Comparison of ENCODE assay signal across 23 cellular contexts in the genomic region with DNA sequence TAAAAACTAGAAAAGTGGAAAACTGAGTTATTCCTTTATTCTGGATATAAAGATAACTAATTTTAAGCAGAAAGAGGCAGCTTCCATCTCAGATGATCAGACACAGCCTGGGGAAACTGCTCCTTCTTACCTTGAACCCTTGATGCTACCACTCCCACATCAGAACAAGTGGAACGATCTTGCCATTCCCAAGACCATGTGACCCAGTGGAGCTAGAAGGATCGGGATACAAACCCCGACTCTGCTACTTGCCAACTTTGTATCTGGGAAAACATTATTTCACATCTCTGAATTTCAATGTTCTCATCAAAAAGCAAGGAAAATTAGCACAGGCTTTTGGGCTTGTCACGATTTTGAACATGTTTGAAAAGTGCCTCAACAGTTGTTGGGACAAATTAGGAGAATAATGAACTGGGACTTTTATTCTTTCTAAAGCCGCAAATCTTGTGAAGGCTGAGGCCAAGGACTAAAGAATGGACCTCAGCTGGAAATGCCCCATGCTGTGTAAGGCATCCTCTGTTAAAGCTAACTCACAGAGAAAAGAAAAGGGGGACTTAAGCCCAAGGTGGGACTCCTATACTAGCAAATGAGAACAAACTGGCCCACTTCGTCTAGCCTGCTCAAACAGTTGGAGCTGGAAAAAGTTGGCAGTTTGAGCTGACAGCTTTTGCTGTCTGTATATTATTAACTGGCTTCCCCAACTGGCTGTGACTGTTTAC.
DNase-seq lines count a peak whose midpoint lies in the region; ATAC-seq, FAIRE-seq and TF ChIP-seq lines count a peak whose summit lies in the region.
"Had no signal": no experiment of that assay in that cellular context is flagged by ENCODE, and none has a peak within 500 bp of the region (broad histone marks: within the 10 kb centered on the region; RNA-seq: fewer than 3 reads in every experiment).

No MANE protein-coding gene starts in this region.

- H3K4me1 Mint-ChIP-seq in GM23338 (peaks cover 28% of the 10 kb centered on the region), WTC11 (peaks cover 32% of the 10 kb centered on the region)
- H3K4me1 Mint-ChIP-seq: B cell, CD14-positive monocyte had no signal

- no peak overlapping the region for H2BK120ac ChIP-seq in neuronal stem cell (ENCODE audit: low read depth, low read length)

- H3K23ac ChIP-seq in neuronal stem cell (ENCODE audit: low read depth, low read length, poor library complexity), result no peak overlapping the region

- TF ChIP-seq CTCF in GM23338 (conservative IDR thresholded peaks at IDR 0.05; ENCODE audit: low read depth in 2 of 2) (no peak), WTC11 (IDR thresholded peaks at IDR 0.05) (no peak)

- H3K18ac ChIP-seq in neuronal stem cell (ENCODE audit: low read length), result no peak overlapping the region

- no peak overlapping the region for H2BK12ac ChIP-seq in neuronal stem cell (ENCODE audit: low read length)

- H3K4me3 Mint-ChIP-seq in GM23338, result no peak overlapping the region
- no peak overlapping the region for H3K4me3 Mint-ChIP-seq in WTC11
- H3K4me3 Mint-ChIP-seq: B cell, CD14-positive monocyte, HFFc6 had no signal

- no CpG with 5 or more reads among the region's 6 CpGs for WGBS in iPS DF 6.9 (ENCODE audit: insufficient coverage, insufficient read length)
- WGBS in neuronal stem cell (ENCODE audit: extremely low coverage in 2 of 2, insufficient read length in 2 of 2, insufficient replicate concordance in 1 of 2), 2 donors, result no CpG with 5 or more reads among the region's 6 CpGs

- H2BK5ac ChIP-seq in neuronal stem cell (ENCODE audit: low read length), result no peak overlapping the region

- H4K8ac ChIP-seq in neuronal stem cell (ENCODE audit: low read depth, low read length), result no peak overlapping the region

- no peaks in the 10 kb centered on the region for H3K9me3 ChIP-seq in iPS DF 6.9 (ENCODE audit: control insufficient read depth, insufficient read depth, low read length)
- H3K9me3 ChIP-seq in neuronal stem cell (replicated peaks in 1 of 2; ENCODE audit: control insufficient read depth in 2 of 2, insufficient read depth in 1 of 2, low read depth in 1 of 2, low read length in 2 of 2), result no peaks in the 10 kb centered on the region

- no peak overlapping the region for H2BK15ac ChIP-seq in neuronal stem cell (ENCODE audit: low read length)

- no peak overlapping the region for H3K9ac ChIP-seq in neuronal stem cell (ENCODE audit: low read depth, low read length, poor library complexity)

- H3K9me2 ChIP-seq in GM23338 (ENCODE audit: insufficient read depth), result no peaks in the 10 kb centered on the region

- peaks cover 3% of the 10 kb centered on the region for H3K27me3 Mint-ChIP-seq in GM23338 (ENCODE audit: insufficient read depth, low read depth, poor library complexity)
- no peaks in the 10 kb centered on the region for H3K27me3 Mint-ChIP-seq in WTC11 (ENCODE audit: low read depth)
- H3K27me3 Mint-ChIP-seq: B cell had no signal

- no peaks in the 10 kb centered on the region for H3F3A ChIP-seq in GM23338 (replicated peaks; ENCODE audit: low read depth)

- H3K4me3 ChIP-seq in GM23338, result no peak overlapping the region
- H3K4me3 ChIP-seq in iPS DF 6.9 (ENCODE audit: low read length), result no peak overlapping the region
- no peak overlapping the region for H3K4me3 ChIP-seq in neuronal stem cell (ENCODE audit: low read length in 2 of 2)
- H3K4me3 ChIP-seq: GM12878 had no signal

- no peak overlapping the region for H2AK5ac ChIP-seq in neuronal stem cell (ENCODE audit: low read depth, low read length)

- H2AFZ ChIP-seq in GM23338, result no peak overlapping the region; the same call in 1 of the 2 replicates
- H2AFZ ChIP-seq in neuronal stem cell (ENCODE audit: low read length), result peak overlapping the region; percentile 56

- no peaks in the 10 kb centered on the region for H4K20me1 ChIP-seq in GM23338 (replicated peaks; ENCODE audit: insufficient read depth)

- CTCF ChIA-PET in WTC11 (lab: Charles Lee), result interaction anchor here (1.0 to 1.9 kb wide), 4 partner anchors 14 to 554 kb away, joined by 3 to 9 read pairs (median 4); no protein-coding TSS in a partner anchor

- H3K4me2 ChIP-seq in GM23338 (peak overlapping the region; percentile 27), neuronal stem cell (ENCODE audit: insufficient read depth, low read length, poor library complexity, severe bottlenecking) (no peak overlapping the region)

- H3K36me3 Mint-ChIP-seq in GM23338 (ENCODE audit: low read depth), result no peaks in the 10 kb centered on the region
- no peaks in the 10 kb centered on the region for H3K36me3 Mint-ChIP-seq in WTC11
- H3K36me3 Mint-ChIP-seq: CD14-positive monocyte had no signal

- H3K27ac ChIP-seq in GM23338 (ENCODE audit: low read depth), result no peak overlapping the region; the same call in 1 of the 2 replicates
- H3K27ac ChIP-seq in iPS DF 6.9 (ENCODE audit: low read length), result no peak overlapping the region
- peak overlapping the region; percentile 68 for H3K27ac ChIP-seq in neuronal stem cell (replicated peaks; ENCODE audit: low read length)

- no peak overlapping the region for H3K14ac ChIP-seq in neuronal stem cell (ENCODE audit: low read length)

- H3K27ac Mint-ChIP-seq in GM23338, result peak overlapping the region; percentile 51; the same call in 1 of the 2 replicates
- peak overlapping the region; percentile 30; the same call in 1 of the 2 replicates for H3K27ac Mint-ChIP-seq in WTC11
- H3K27ac Mint-ChIP-seq: B cell, CD14-positive monocyte, HFFc6 had no signal

- H3K27me3 ChIP-seq in GM23338 (ENCODE audit: insufficient read depth) (no peaks in the 10 kb centered on the region), iPS DF 6.9 (ENCODE audit: control insufficient read depth, insufficient read depth, low read length) (no peaks in the 10 kb centered on the region), neuronal stem cell (ENCODE audit: control insufficient read depth in 3 of 3, insufficient read depth in 3 of 3, low read depth in 1 of 3, low read length in 3 of 3) (no peaks in the 10 kb centered on the region)

- peaks cover 28% of the 10 kb centered on the region for H3K4me1 ChIP-seq in GM23338 (ENCODE audit: insufficient read depth)
- peaks cover 3% of the 10 kb centered on the region; the same call in 1 of the 2 replicates for H3K4me1 ChIP-seq in iPS DF 6.9 (ENCODE audit: control insufficient read depth, insufficient read depth, low read length)
- peaks cover 10 to 13% of the 10 kb centered on the region in 2 donors for H3K4me1 ChIP-seq in neuronal stem cell (ENCODE audit: control insufficient read depth in 2 of 2, insufficient read depth in 1 of 2, low read depth in 1 of 2, low read length in 2 of 2)

- H4K91ac ChIP-seq in neuronal stem cell (ENCODE audit: low read depth, low read length, poor library complexity), result no peak overlapping the region

- FAIRE-seq in GM19239 (lab: Jason Lieb, UNC), result no peak
- FAIRE-seq: GM12878, H54 had no signal

- peak; percentile 68 for DNase-seq in GM23338 (ENCODE audit: low spot score)
- DNase-seq in WTC11 (ENCODE audit: low spot score), result no peak
- DNase-seq in iPS DF 6.9 (ENCODE audit: low read depth, low spot score), result peak; percentile 7
- DNase-seq in neuronal stem cell (ENCODE audit: low spot score), result peak; percentile 40
- DNase-seq in GM03348 (ENCODE audit: low spot score), result no peak
- no peak for DNase-seq in GM19239 (ENCODE audit: insufficient read length, low spot score)
- DNase-seq in NCI-H2081 treated with DMSO at 0.1 percent for 48 hours (lab: John Stamatoyannopoulos, UW), result no peak
- DNase-seq: EL, HFFc6, KBM-7, MM.1S, NCI-H1048, NCI-H1436 treated with DMSO at 0.1 percent for 48 hours, NCI-H1930, NCI-H345, NCI-H524, NCI-H82 had no signal

- H3K9me3 Mint-ChIP-seq in GM23338, result no peaks in the 10 kb centered on the region
- no peaks in the 10 kb centered on the region for H3K9me3 Mint-ChIP-seq in WTC11

- POLR2A ChIA-PET in WTC11 (lab: Charles Lee), result interaction anchor here (0.5 to 0.6 kb wide), 2 partner anchors 72 to 757 kb away, joined by 3 to 4 read pairs; no protein-coding TSS in a partner anchor

- ATAC-seq in GM23338, result peak; percentile 92
- peak; percentile 77 for ATAC-seq in WTC11
- ATAC-seq: GM12878, Panc1, SK-N-SH treated with all-trans-retinoic acid at 6 μM for 48 hours had no signal

- H3K4ac ChIP-seq in neuronal stem cell (ENCODE audit: low read length), result no peak overlapping the region

- H3K36me3 ChIP-seq in GM23338 (ENCODE audit: insufficient read depth) (no peaks in the 10 kb centered on the region), iPS DF 6.9 (ENCODE audit: control insufficient read depth, insufficient read depth, low read length) (no peaks in the 10 kb centered on the region), neuronal stem cell (replicated peaks in 1 of 2; ENCODE audit: control insufficient read depth in 2 of 2, insufficient read depth in 2 of 2, low read length in 2 of 2) (no peaks in the 10 kb centered on the region)

- no peaks in the 10 kb centered on the region for H3K79me1 ChIP-seq in neuronal stem cell (ENCODE audit: low read depth, low read length)

- no peaks in the 10 kb centered on the region for H3K79me2 ChIP-seq in GM23338 (replicated peaks; ENCODE audit: insufficient read depth)

TF ChIP-seq in GM23338, 12 proteins besides CTCF, POLR2A, EP300 and RAD21 (continues in another document):
- TF ChIP-seq STAT1 (IDR thresholded peaks at IDR 0.05; ENCODE audit: unreplicated experiment) (no peak), EZH2phosphoT487 (IDR thresholded peaks at IDR 0.05; ENCODE audit: unreplicated experiment) (no peak), ZNF114 (CRISPR knock-in tag; IDR thresholded peaks at IDR 0.05) (no peak), CREB1 (CRISPR knock-in tag; IDR thresholded peaks at IDR 0.05; ENCODE audit: low read depth) (no peak)

TF ChIP-seq in WTC11, 78 proteins besides CTCF, POLR2A, EP300 and RAD21:
- peak; percentile 66; the same call in 1 of the 2 replicates for TF ChIP-seq USF1 (CRISPR knock-in tag; IDR thresholded peaks at IDR 0.05)
- no peak for TF ChIP-seq MXD4 (CRISPR knock-in tag; IDR thresholded peaks at IDR 0.05; ENCODE audit: borderline replicate concordance)
- TF ChIP-seq USF2 (CRISPR knock-in tag; IDR thresholded peaks at IDR 0.05), result peak; percentile 75
- TF ChIP-seq ZNF423 (CRISPR knock-in tag; IDR thresholded peaks at IDR 0.05), result peak; percentile 45; the same call in 1 of the 2 replicates
- TF ChIP-seq ZNF219 (CRISPR knock-in tag; IDR thresholded peaks at IDR 0.05; ENCODE audit: borderline replicate concordance), result no peak

Comparison
In these comparisons a context has a peak if more than half of its experiments do, and no peak if none do; other contexts are left out.
1. DNase-seq: peak in GM23338 (single experiment), iPS DF 6.9 (single experiment) and neuronal stem cell (single experiment); none in WTC11 (single experiment), GM03348 (single experiment), GM19239 (single experiment) and NCI-H2081 treated with DMSO at 0.1 percent for 48 hours (single experiment).